9 cellular contexts compared by ENCODE assay signal in genomic region chr20:62159835-62160234, GRCh38. TPM values are rescaled to one million over a fixed set of nuclear protein-coding genes. Genes with fewer than 3 reads are reported as not detected.
A peak's percentile ranks its signal among the peaks of the same experiment; 100 is the strongest.
DNase-seq lines count a peak whose midpoint lies in the region; ATAC-seq lines count a peak whose summit lies in the region.
"Had no signal": no experiment of that assay in that cellular context is flagged by ENCODE, and none has a peak within 500 bp of the region (broad histone marks: within the 10 kb centered on the region; RNA-seq: fewer than 3 reads in every experiment).

No MANE protein-coding gene starts in this region.

- H3K27me3 ChIP-seq in SJCRH30, result no peaks in the 10 kb centered on the region

- H3K9me3 Mint-ChIP-seq in activated CD4-positive, alpha-beta memory T cell treated with anti-CD3 and anti-CD28 coated beads for 36 hours, result no peaks in the 10 kb centered on the region

- DNase-seq in Right ventricle myocardium inferior (ENCODE audit: missing footprints) (peak; percentile 21), cardiac septum (ENCODE audit: low spot score) (no peak), islet precursor cell (peak; percentile 75), NCI-H2227 treated with DMSO at 0.1 percent for 48 hours (lab: John Stamatoyannopoulos, UW) (no peak), SJCRH30 (no peak), NCI-H1694 (lab: John Stamatoyannopoulos, UW) (no peak)
- DNase-seq in activated CD4-positive, alpha-beta memory T cell treated with anti-CD3 and anti-CD28 coated beads for 36 hours, result peak; percentile 93
- DNase-seq: NCI-H2029 had no signal

- H3K4me3 Mint-ChIP-seq in activated CD4-positive, alpha-beta memory T cell treated with anti-CD3 and anti-CD28 coated beads for 36 hours, result peak overlapping the region; percentile 28

- ATAC-seq in Right ventricle myocardium inferior (no peak), HG02938 (IDR thresholded peaks at IDR 0.05; ENCODE audit: unreplicated experiment) (no peak)

- peak overlapping the region; percentile 34 for H3K27ac Mint-ChIP-seq in activated CD4-positive, alpha-beta memory T cell treated with anti-CD3 and anti-CD28 coated beads for 36 hours

- intact Hi-C loops in Right ventricle myocardium inferior (cut with DNase I), result no loop called here
- intact Hi-C loops in cardiac septum (cut with DNase I), result loop anchor here (5.0 kb wide), 1 partner anchor 148 kb away; no protein-coding TSS in a partner anchor
- intact Hi-C loops in activated CD4-positive, alpha-beta memory T cell treated with anti-CD3 and anti-CD28 coated beads for 36 hours (cut with micrococcal nuclease), result loop anchor here (1.0 to 2.0 kb wide), 2 partner anchors 17 to 22 kb away; partner anchors contain the start of genes PSMA7 and SS18L1

- POLR2A ChIA-PET in activated CD4-positive, alpha-beta memory T cell treated with anti-CD3 and anti-CD28 coated beads for 36 hours (lab: Charles Lee), result interaction anchor here (0.5 to 1.2 kb wide), 3 partner anchors 15 to 365 kb away, joined by 3 to 4 read pairs (median 4); partner anchors contain the start of gene PSMA7

- H3K36me3 Mint-ChIP-seq in activated CD4-positive, alpha-beta memory T cell treated with anti-CD3 and anti-CD28 coated beads for 36 hours, result peaks cover 24% of the 10 kb centered on the region

- peaks cover 70% of the 10 kb centered on the region for H3K36me3 ChIP-seq in SJCRH30

- peaks cover 7% of the 10 kb centered on the region; the same call in 1 of the 2 replicates for H3K4me1 ChIP-seq in SJCRH30

- H3K4me1 Mint-ChIP-seq in activated CD4-positive, alpha-beta memory T cell treated with anti-CD3 and anti-CD28 coated beads for 36 hours (ENCODE audit: low read depth), result peaks cover 25% of the 10 kb centered on the region

- H3K27ac ChIP-seq in SJCRH30, result no peak overlapping the region

- H3K27me3 Mint-ChIP-seq in activated CD4-positive, alpha-beta memory T cell treated with anti-CD3 and anti-CD28 coated beads for 36 hours, result no peaks in the 10 kb centered on the region

- H3K4me3 ChIP-seq in SJCRH30, result no peak overlapping the region

- CTCF ChIA-PET in activated CD4-positive, alpha-beta memory T cell treated with anti-CD3 and anti-CD28 coated beads for 36 hours (lab: Charles Lee), result no interaction called here

- no peaks in the 10 kb centered on the region for H3K9me3 ChIP-seq in SJCRH30 (replicated peaks)

RNA-seq across cellular contexts. Expression of gene SS18L1, which starts 16.3 kb away (rescaled TPM):
- total RNA-seq in Right ventricle myocardium inferior, result 7.8 TPM
- 8.0 TPM for total RNA-seq in cardiac septum
- total RNA-seq in activated CD4-positive, alpha-beta memory T cell treated with anti-CD3 and anti-CD28 coated beads for 36 hours, result 10 to 100 TPM; 13.7 to 15.2 TPM
- 57.4 and 68.9 TPM in 2 replicates for total RNA-seq in SJCRH30 (2014; rRNA removed; shearing (Covaris generic))

RNA-seq across cellular contexts. Expression of gene PSMA7, which starts 16.6 kb away (rescaled TPM):
- 230 TPM for total RNA-seq in Right ventricle myocardium inferior
- 198 TPM for total RNA-seq in cardiac septum
- 100 to 1,000 TPM; 301 to 316 TPM for total RNA-seq in activated CD4-positive, alpha-beta memory T cell treated with anti-CD3 and anti-CD28 coated beads for 36 hours
- total RNA-seq in SJCRH30 (2014; rRNA removed; shearing (Covaris generic)), result 755 and 774 TPM in 2 replicates

RNA-seq across cellular contexts. Expression of gene MTG2, which starts 23.0 kb away (rescaled TPM):
- total RNA-seq in Right ventricle myocardium inferior, result 21.6 TPM
- 26.6 TPM for total RNA-seq in cardiac septum
- 10 to 100 TPM; 31.4 to 32.5 TPM for total RNA-seq in activated CD4-positive, alpha-beta memory T cell treated with anti-CD3 and anti-CD28 coated beads for 36 hours
- total RNA-seq in SJCRH30 (2014; rRNA removed; shearing (Covaris generic)), result 63.8 and 66.2 TPM in 2 replicates

RNA-seq across cellular contexts. Expression of gene LSM14B, which starts 37.6 kb away (rescaled TPM):
- total RNA-seq in Right ventricle myocardium inferior (55.2 TPM), cardiac septum (51.0 TPM)
- total RNA-seq in activated CD4-positive, alpha-beta memory T cell treated with anti-CD3 and anti-CD28 coated beads for 36 hours, result 10 to 100 TPM; 33.4 to 35.1 TPM
- total RNA-seq in SJCRH30 (2014; rRNA removed; shearing (Covaris generic)), result 146 TPM in 2 replicates

Comparison
In these comparisons a context has a peak if more than half of its experiments do, and no peak if none do; other contexts are left out.
1. DNase-seq: peak in Right ventricle myocardium inferior (single experiment), activated CD4-positive, alpha-beta memory T cell treated with anti-CD3 and anti-CD28 coated beads for 36 hours (single experiment) and islet precursor cell (single experiment); none in cardiac septum (single experiment), NCI-H2227 treated with DMSO at 0.1 percent for 48 hours (single experiment), SJCRH30 (0 of 2) and NCI-H1694 (single experiment).